ENCODE assay signal across 16 cellular contexts in the genomic region with DNA sequence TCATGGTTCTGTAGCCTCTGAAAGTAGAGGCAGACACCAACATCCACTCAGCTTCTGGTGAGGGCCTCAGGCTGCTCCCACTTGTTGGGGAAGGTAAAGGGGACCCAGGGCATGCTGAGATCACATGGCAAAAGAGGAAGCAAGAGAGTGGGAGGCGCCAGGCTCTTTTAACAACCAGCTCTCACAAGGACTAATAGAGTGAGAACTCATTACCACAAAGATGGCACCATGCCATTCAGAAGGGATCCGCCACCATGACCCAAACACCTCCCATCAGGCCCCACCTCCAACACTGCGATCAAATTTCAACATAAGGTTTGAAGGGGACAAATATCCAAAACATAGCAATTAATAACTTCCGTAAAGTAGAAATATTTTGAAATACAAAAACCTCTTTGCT.
DNase-seq lines count a peak whose midpoint lies in the region; TF ChIP-seq lines count a peak whose summit lies in the region.
"Had no signal": no experiment of that assay in that cellular context is flagged by ENCODE, and none has a peak within 500 bp of the region (broad histone marks: within the 10 kb centered on the region; RNA-seq: fewer than 3 reads in every experiment).

No MANE protein-coding gene starts in this region.

- no peak overlapping the region for H4K8ac ChIP-seq in trophoblast cell (ENCODE audit: low read depth, low read length)

- no peak overlapping the region for H4K12ac ChIP-seq in trophoblast cell (ENCODE audit: low read depth, low read length)

- no CpG with 5 or more reads among the region's 4 CpGs for WGBS in trophoblast cell (ENCODE audit: extremely low coverage, insufficient coverage, insufficient read length)

- H3K4me3 ChIP-seq in trophoblast cell (ENCODE audit: low read depth, low read length) (no peak overlapping the region), breast epithelium (no peak overlapping the region)
- H3K4me3 ChIP-seq: BLaER1, GM23338 had no signal

- H2BK120ac ChIP-seq in trophoblast cell (ENCODE audit: insufficient read depth, low read length, poor library complexity): no peak overlapping the region

- H3K79me1 ChIP-seq in trophoblast cell (ENCODE audit: low read length): no peaks in the 10 kb centered on the region

- H3K4me2 ChIP-seq in trophoblast cell (ENCODE audit: low read length): no peak overlapping the region
- H3K4me2 ChIP-seq: BLaER1, GM23338 had no signal

- POLR2A ChIA-PET in HEK293T (lab: Yijun Ruan, JAX): no interaction called here

- no peak overlapping the region for H3K14ac ChIP-seq in trophoblast cell (ENCODE audit: low read length)

- peak overlapping the region; percentile 51 for H2BK5ac ChIP-seq in trophoblast cell (ENCODE audit: low read depth, low read length, poor library complexity)

- no peak for TF ChIP-seq POLR2A in breast epithelium (IDR thresholded peaks at IDR 0.05)

- no peak overlapping the region for H2AFZ ChIP-seq in trophoblast cell (ENCODE audit: insufficient read depth, low read length, poor library complexity)
- H2AFZ ChIP-seq: GM23338 had no signal

- H4K91ac ChIP-seq in trophoblast cell (ENCODE audit: low read depth, low read length): no peak overlapping the region

- no peak overlapping the region for H2BK12ac ChIP-seq in trophoblast cell (ENCODE audit: low read length)

- H3K36me3 ChIP-seq in trophoblast cell (ENCODE audit: control insufficient read depth in 1 of 2, insufficient read depth in 2 of 2, low read length in 2 of 2) (no peaks in the 10 kb centered on the region), breast epithelium (no peaks in the 10 kb centered on the region)
- H3K36me3 ChIP-seq: BLaER1 had no signal

- no peak overlapping the region for H3K23ac ChIP-seq in trophoblast cell (ENCODE audit: low read length)

- CTCF ChIA-PET in HEK293T (lab: Yijun Ruan, JAX): no interaction called here

- H3K9me3 ChIP-seq in trophoblast cell (ENCODE audit: insufficient read depth, low read depth, low read length): peaks cover 3% of the 10 kb centered on the region
- H3K9me3 ChIP-seq in breast epithelium: peaks cover 3 to 12% of the 10 kb centered on the region in 2 donors

- H3K4me1 ChIP-seq in trophoblast cell (ENCODE audit: control insufficient read depth in 1 of 2, insufficient read depth in 2 of 2, low read length in 2 of 2) (no peaks in the 10 kb centered on the region), breast epithelium (no peaks in the 10 kb centered on the region)
- H3K4me1 ChIP-seq: BLaER1, Caco-2 had no signal

- DNase-seq in NCI-H2029 (lab: John Stamatoyannopoulos, UW) (peak; percentile 37), NCI-H2029 treated with DMSO at 0.1 percent for 48 hours (lab: John Stamatoyannopoulos, UW) (no peak), MV-4-11 (lab: John Stamatoyannopoulos, UW) (peak; percentile 31), RPMI8226 (peak; percentile 57), trophoblast cell (no peak), HEK293T (ENCODE audit: extremely low spot score) (no peak), breast epithelium (ENCODE audit: low spot score in 2 of 2) (no peak)
- DNase-seq: 8988T; AML-193; Caco-2; CD8-positive, alpha-beta memory T cell; DND-41; GDM1; H7 had no signal

- H3K27me3 ChIP-seq in trophoblast cell (ENCODE audit: insufficient read depth, low read length) (no peaks in the 10 kb centered on the region), breast epithelium (no peaks in the 10 kb centered on the region)
- H3K27me3 ChIP-seq: BLaER1 had no signal

- H3K79me2 ChIP-seq in trophoblast cell (ENCODE audit: control insufficient read depth, insufficient read depth, low read length, poor library complexity): no peaks in the 10 kb centered on the region

- no peak overlapping the region for H3K27ac ChIP-seq in trophoblast cell (ENCODE audit: low read depth, low read length)
- no peak overlapping the region for H3K27ac ChIP-seq in breast epithelium
- H3K27ac ChIP-seq: BLaER1 had no signal

- TF ChIP-seq CTCF in breast epithelium (IDR thresholded peaks at IDR 0.05): no peak

- H3K4ac ChIP-seq in trophoblast cell (ENCODE audit: low read depth, low read length): no peak overlapping the region

- no peak overlapping the region for H3K18ac ChIP-seq in trophoblast cell (ENCODE audit: low read length)

- intact Hi-C loops in breast epithelium (cut with DNase I; ENCODE audit: low total_unique reads): no loop called here

- H2AK5ac ChIP-seq in trophoblast cell (ENCODE audit: low read length): no peak overlapping the region

- H3K9ac ChIP-seq in trophoblast cell (ENCODE audit: low read length): no peak overlapping the region
- H3K9ac ChIP-seq: BLaER1 had no signal

TF ChIP-seq in HEK293T, 16 proteins besides CTCF, POLR2A, EP300 and RAD21:
- TF ChIP-seq ELF4 (IDR thresholded peaks at IDR 0.05): no peak
- no peak for TF ChIP-seq SP1 (IDR thresholded peaks at IDR 0.05)

Comparison
In these comparisons a context has a peak if more than half of its experiments do, and no peak if none do; other contexts are left out.
1. DNase-seq: peak in NCI-H2029 (single experiment), MV-4-11 (single experiment) and RPMI8226 (single experiment); none in NCI-H2029 treated with DMSO at 0.1 percent for 48 hours (single experiment), trophoblast cell (0 of 2), HEK293T (single experiment) and breast epithelium (0 of 2).